Comparison of ENCODE assay signal across 1 cellular context in genomic region chr1:18879791-18880309, GRCh38.
TF ChIP-seq lines count a peak whose summit lies in the region.

No MANE protein-coding gene starts in this region.

TF ChIP-seq in HepG2, 621 proteins besides CTCF, POLR2A, EP300 and RAD21:
- TF ChIP-seq ZNF512 (CRISPR knock-in tag; IDR thresholded peaks at IDR 0.05) (no peak), AGO2 (optimal IDR thresholded peaks at IDR 0.05; ENCODE audit: low read depth, low read length) (peak; percentile 82), MTERF4 (CRISPR knock-in tag; IDR thresholded peaks at IDR 0.05) (no peak)
TF ChIP-seq in HepG2: peak in this region for 1.
